Comparison of ENCODE assay signal across 15 cellular contexts in genomic region chr1:185824106-185824505, GRCh38.
"Had no signal": no experiment of that assay in that cellular context is flagged by ENCODE, and none has a peak within 500 bp of the region (broad histone marks: within the 10 kb centered on the region; RNA-seq: fewer than 3 reads in every experiment).

No MANE protein-coding gene starts in this region.

- H3K4me1 ChIP-seq: body of pancreas had no signal

- H3K4me3 ChIP-seq: body of pancreas, lower lobe of right lung, tibial artery had no signal

- H3K36me3 ChIP-seq: lower lobe of right lung, tibial artery had no signal

- H3K27me3 ChIP-seq: body of pancreas, tibial artery had no signal

- DNase-seq: activated CD4-positive, alpha-beta T cell treated with anti-CD3 and anti-CD28 coated beads for 36 hours; activated CD4-positive, alpha-beta T cell treated with anti-CD3 and anti-CD28 coated beads, Interleukin-2, amount 50 U/mL, for 48 hours; activated naive CD4-positive, alpha-beta T cell; activated naive CD8-positive, alpha-beta T cell treated with anti-CD3 and anti-CD28 coated beads for 36 hours; amygdala; body of pancreas; hypothalamus; lower lobe of right lung; nucleus accumbens; posterior cingulate gyrus; stimulated activated CD4-positive, alpha-beta T cell treated with anti-CD3 and anti-CD28 coated beads, Interleukin-12 subunit alpha, Interleukin-12 subunit beta, amount 100 ng/mL, for 4 hours; stimulated activated CD4-positive, alpha-beta T cell treated with anti-CD3 and anti-CD28 coated beads, Interleukin-2, amount 100 ng/mL, for 24 hours; stimulated activated naive CD4-positive, alpha-beta T cell treated with Interleukin-2 at 50 U/mL for 16 hours; T-helper 17 cell; tibial artery had no signal

- H3K9me3 ChIP-seq: body of pancreas, lower lobe of right lung, tibial artery had no signal
